ENCODE assay signal across 23 cellular contexts in the genomic region with DNA sequence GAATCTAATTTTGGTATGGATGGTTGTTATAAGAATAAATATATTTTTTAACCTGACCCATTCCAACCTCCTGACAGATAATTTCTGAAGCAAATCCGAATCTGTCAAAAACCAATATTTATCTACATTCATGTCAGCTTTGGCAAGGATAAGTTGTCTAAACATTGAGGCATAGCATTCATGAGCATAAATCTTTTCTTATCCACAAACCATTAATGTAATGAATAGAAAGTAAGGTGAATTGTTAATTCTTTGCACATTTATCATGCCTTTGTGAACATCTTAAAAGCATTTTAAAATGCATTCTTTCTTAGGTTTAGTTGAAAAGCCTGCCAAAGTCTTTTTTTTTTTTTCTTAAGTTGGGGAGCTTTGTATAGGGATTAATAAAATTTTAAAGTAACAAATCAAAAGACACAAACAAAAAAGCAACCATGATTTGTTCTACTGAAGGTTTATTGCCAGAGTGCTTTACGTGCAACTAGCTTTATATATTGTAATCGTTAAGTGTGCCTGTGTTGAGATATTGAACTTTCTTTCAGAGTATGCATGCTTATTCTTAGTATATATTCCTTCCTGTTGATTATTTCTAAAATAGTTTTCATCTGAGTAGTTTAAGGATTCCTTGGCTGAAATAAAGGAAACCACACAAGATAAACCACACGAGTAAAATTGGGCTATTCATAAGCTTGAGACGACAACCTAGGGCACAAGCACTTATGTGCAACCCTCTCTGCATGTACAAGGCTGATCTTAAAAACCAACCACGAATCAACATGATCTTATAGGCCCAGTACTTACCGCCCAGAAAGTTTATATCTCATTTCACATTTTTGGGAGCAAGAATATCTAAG.
DNase-seq lines count a peak whose midpoint lies in the region; ATAC-seq, FAIRE-seq and TF ChIP-seq lines count a peak whose summit lies in the region.
"Had no signal": no experiment of that assay in that cellular context is flagged by ENCODE, and none has a peak within 500 bp of the region (broad histone marks: within the 10 kb centered on the region; RNA-seq: fewer than 3 reads in every experiment).

No MANE protein-coding gene starts in this region.

- intact Hi-C loops in esophagus muscularis mucosa (cut with DNase I), result no loop called here

- FAIRE-seq in urothelium cell line (lab: Jason Lieb, UNC), result no peak
- FAIRE-seq: TTC549 had no signal

- H3K36me3 ChIP-seq in ACC112 (ENCODE audit: insufficient read depth, low read length) (no peaks in the 10 kb centered on the region), HAP-1 (replicated peaks) (no peaks in the 10 kb centered on the region), suprapubic skin (no peaks in the 10 kb centered on the region), esophagus muscularis mucosa (no peaks in the 10 kb centered on the region)
- H3K36me3 ChIP-seq: transverse colon had no signal

- WGBS in suprapubic skin, result 56% methylated on average over 7 of the region's 7 CpGs
- WGBS in esophagus muscularis mucosa, result 45% methylated on average over 7 of the region's 7 CpGs

- no peaks in the 10 kb centered on the region for H3K4me1 ChIP-seq in ACC112 (ENCODE audit: control insufficient read depth, insufficient read depth, low read length, unreplicated experiment)
- peaks cover 15% of the 10 kb centered on the region for H3K4me1 ChIP-seq in HAP-1
- H3K4me1 ChIP-seq in suprapubic skin, result no peaks in the 10 kb centered on the region
- no peaks in the 10 kb centered on the region for H3K4me1 ChIP-seq in esophagus muscularis mucosa
- H3K4me1 ChIP-seq: transverse colon had no signal

- peak; percentile 11 to 90 for DNase-seq in HAP-1 (ENCODE audit: low spot score in 2 of 2)
- DNase-seq in astrocyte of the cerebellum (ENCODE audit: low read depth), result peak; percentile 59
- peak; percentile 12 for DNase-seq in hepatic stellate cell (ENCODE audit: low spot score)
- no peak for DNase-seq in urothelium cell line (ENCODE audit: low spot score)
- DNase-seq in suprapubic skin (ENCODE audit: low spot score in 2 of 2), result no peak
- DNase-seq in esophagus muscularis mucosa (ENCODE audit: extremely low spot score), result no peak
- DNase-seq: activated naive CD4-positive, alpha-beta T cell treated with anti-CD3 and anti-CD28 coated beads for 36 hours; activated T-cell treated with anti-CD3 and anti-CD28 coated beads, Interleukin-2, amount 50 U/mL, for 48 hours; H9; KG1; naive B cell; NCI-H187; NCI-H748 treated with DMSO at 0.1 percent for 48 hours; stimulated activated CD4-positive, alpha-beta T cell treated with anti-CD3 and anti-CD28 coated beads, Interleukin-12 subunit alpha, Interleukin-12 subunit beta, amount 100 ng/mL, for 4 hours; stimulated activated naive CD8-positive, alpha-beta T cell treated with anti-CD3 and anti-CD28 coated beads, Interleukin-15, amount 100 ng/mL, for 72 hours; transverse colon had no signal

- no peaks in the 10 kb centered on the region for H3K79me2 ChIP-seq in ACC112 (ENCODE audit: control insufficient read depth, insufficient read depth, low read length, unreplicated experiment)

- H3K9me3 ChIP-seq in HAP-1 (no peaks in the 10 kb centered on the region), suprapubic skin (no peaks in the 10 kb centered on the region), esophagus muscularis mucosa (no peaks in the 10 kb centered on the region)
- H3K9me3 ChIP-seq: transverse colon had no signal

- no peak overlapping the region for H3K27ac ChIP-seq in ACC112 (ENCODE audit: low read depth, low read length)
- no peak overlapping the region for H3K27ac ChIP-seq in suprapubic skin
- H3K27ac ChIP-seq in esophagus muscularis mucosa (replicated peaks in 1 of 4), result no peak overlapping the region
- H3K27ac ChIP-seq: 22Rv1, C4-2B, epithelial cell of prostate, transverse colon had no signal

- in situ Hi-C loops in HAP-1 (cut with MboI; ENCODE audit: low sequenced_read_pairs), result no loop called here
- in situ Hi-C loops in astrocyte of the cerebellum (cut with HindIII; ENCODE audit: low sequenced_read_pairs), result no loop called here

- TF ChIP-seq EP300 in suprapubic skin (IDR thresholded peaks at IDR 0.05) (no peak), esophagus muscularis mucosa (IDR thresholded peaks at IDR 0.05) (no peak)

- no peak for ATAC-seq in HG03039 (IDR thresholded peaks at IDR 0.05; ENCODE audit: unreplicated experiment)
- ATAC-seq: Right ventricle myocardium inferior; stimulated activated naive CD8-positive, alpha-beta T cell treated with anti-CD3 and anti-CD28 coated beads, Interleukin-15, amount 100 ng/mL, for 72 hours had no signal

- TF ChIP-seq CTCF in astrocyte of the cerebellum (IDR thresholded peaks at IDR 0.05; ENCODE audit: low read depth, low read length, missing control alignments), result no peak
- no peak for TF ChIP-seq CTCF in suprapubic skin (IDR thresholded peaks at IDR 0.05)
- TF ChIP-seq CTCF in esophagus muscularis mucosa (IDR thresholded peaks at IDR 0.05), result no peak

- H2AFZ ChIP-seq in ACC112 (ENCODE audit: low read length, unreplicated experiment), result peak overlapping the region; percentile 9

- no peaks in the 10 kb centered on the region for H3K27me3 ChIP-seq in ACC112 (ENCODE audit: insufficient read depth, low read length)
- H3K27me3 ChIP-seq in HAP-1 (ENCODE audit: low read depth), result no peaks in the 10 kb centered on the region
- no peaks in the 10 kb centered on the region for H3K27me3 ChIP-seq in suprapubic skin
- no peaks in the 10 kb centered on the region for H3K27me3 ChIP-seq in esophagus muscularis mucosa
- H3K27me3 ChIP-seq: transverse colon had no signal

- H3K4me3 ChIP-seq in ACC112 (ENCODE audit: low read depth, low read length) (no peak overlapping the region), HAP-1 (no peak overlapping the region), astrocyte of the cerebellum (ENCODE audit: low read depth, low read length) (no peak overlapping the region), suprapubic skin (no peak overlapping the region), esophagus muscularis mucosa (no peak overlapping the region)
- H3K4me3 ChIP-seq: transverse colon had no signal

- TF ChIP-seq POLR2A in suprapubic skin (IDR thresholded peaks at IDR 0.05) (no peak), esophagus muscularis mucosa (IDR thresholded peaks at IDR 0.05; ENCODE audit: low read depth) (no peak)

Comparison
In these comparisons a context has a peak if more than half of its experiments do, and no peak if none do; other contexts are left out.
1. DNase-seq: peak in HAP-1 (2 of 2), astrocyte of the cerebellum (single experiment) and hepatic stellate cell (single experiment); none in urothelium cell line (single experiment), suprapubic skin (0 of 2) and esophagus muscularis mucosa (single experiment).